ENCODE assay signal across 8 cellular contexts in the genomic region with DNA sequence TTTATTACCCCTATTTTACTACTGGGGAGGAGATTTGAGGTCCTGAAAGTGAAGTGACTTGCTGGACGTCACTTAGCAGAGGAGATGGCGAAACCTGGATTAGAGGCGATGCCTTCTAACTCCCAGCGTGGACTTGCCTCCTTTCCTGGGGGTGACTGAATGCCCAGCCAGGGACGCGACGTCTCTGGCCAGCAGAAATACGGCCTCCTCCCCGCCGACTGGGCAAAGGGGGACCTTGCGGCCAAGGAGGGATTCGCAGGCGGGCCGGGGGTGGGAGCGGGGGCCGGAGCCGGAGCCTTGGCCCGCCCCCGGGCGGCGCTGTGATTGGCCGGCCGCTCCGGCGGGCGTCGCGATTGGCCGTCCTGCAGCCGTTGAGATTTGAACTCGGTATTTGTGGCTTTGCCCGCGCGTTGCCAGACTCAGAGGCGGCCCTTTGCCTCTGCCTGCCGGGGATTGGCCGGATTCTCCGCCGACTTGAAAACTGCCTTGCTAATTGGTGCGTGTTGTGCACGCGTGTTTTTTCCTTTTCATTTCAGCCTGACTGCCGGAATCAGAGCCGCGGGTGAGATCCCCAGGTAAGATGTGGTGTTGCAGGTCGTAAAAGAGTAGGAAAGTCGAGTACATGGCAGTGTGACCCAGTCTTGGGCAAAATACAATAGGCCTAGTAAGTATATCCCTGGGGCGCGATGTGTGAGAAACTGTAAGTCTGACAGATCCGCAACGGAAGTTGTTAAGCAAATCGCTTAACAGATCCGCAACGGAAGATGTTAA. TPM values are rescaled to one million over a fixed set of nuclear protein-coding genes. Genes with fewer than 3 reads are reported as not detected.
DNase-seq lines count a peak whose midpoint lies in the region; TF ChIP-seq lines count a peak whose summit lies in the region.

A gene with protein sequence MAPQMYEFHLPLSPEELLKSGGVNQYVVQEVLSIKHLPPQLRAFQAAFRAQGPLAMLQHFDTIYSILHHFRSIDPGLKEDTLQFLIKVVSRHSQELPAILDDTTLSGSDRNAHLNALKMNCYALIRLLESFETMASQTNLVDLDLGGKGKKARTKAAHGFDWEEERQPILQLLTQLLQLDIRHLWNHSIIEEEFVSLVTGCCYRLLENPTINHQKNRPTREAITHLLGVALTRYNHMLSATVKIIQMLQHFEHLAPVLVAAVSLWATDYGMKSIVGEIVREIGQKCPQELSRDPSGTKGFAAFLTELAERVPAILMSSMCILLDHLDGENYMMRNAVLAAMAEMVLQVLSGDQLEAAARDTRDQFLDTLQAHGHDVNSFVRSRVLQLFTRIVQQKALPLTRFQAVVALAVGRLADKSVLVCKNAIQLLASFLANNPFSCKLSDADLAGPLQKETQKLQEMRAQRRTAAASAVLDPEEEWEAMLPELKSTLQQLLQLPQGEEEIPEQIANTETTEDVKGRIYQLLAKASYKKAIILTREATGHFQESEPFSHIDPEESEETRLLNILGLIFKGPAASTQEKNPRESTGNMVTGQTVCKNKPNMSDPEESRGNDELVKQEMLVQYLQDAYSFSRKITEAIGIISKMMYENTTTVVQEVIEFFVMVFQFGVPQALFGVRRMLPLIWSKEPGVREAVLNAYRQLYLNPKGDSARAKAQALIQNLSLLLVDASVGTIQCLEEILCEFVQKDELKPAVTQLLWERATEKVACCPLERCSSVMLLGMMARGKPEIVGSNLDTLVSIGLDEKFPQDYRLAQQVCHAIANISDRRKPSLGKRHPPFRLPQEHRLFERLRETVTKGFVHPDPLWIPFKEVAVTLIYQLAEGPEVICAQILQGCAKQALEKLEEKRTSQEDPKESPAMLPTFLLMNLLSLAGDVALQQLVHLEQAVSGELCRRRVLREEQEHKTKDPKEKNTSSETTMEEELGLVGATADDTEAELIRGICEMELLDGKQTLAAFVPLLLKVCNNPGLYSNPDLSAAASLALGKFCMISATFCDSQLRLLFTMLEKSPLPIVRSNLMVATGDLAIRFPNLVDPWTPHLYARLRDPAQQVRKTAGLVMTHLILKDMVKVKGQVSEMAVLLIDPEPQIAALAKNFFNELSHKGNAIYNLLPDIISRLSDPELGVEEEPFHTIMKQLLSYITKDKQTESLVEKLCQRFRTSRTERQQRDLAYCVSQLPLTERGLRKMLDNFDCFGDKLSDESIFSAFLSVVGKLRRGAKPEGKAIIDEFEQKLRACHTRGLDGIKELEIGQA (N-terminal part only) (plus strand): TSS at position 523 of the 771 bp plus-strand sequence. CDS start 997 bp downstream, outside the sequence.

- H2BK12ac ChIP-seq in H9 (ENCODE audit: insufficient read length, low read depth, low read length): peak within 1 kb of the TSS; percentile 40

- H2AK5ac ChIP-seq in H9 (ENCODE audit: insufficient read length, low read length): no peak within 1 kb of the TSS

- H3K4me1 ChIP-seq in H9 (ENCODE audit: insufficient read depth, low read length) (0 out of 2 replicates have a peak, but pooled peaks cover 2% of the 10 kb centered on the region), stomach smooth muscle (ENCODE audit: control insufficient read depth, insufficient read depth, low read length) (peaks cover 12% of the 10 kb centered on the region)

- H3K36me3 Mint-ChIP-seq in H9 (ENCODE audit: insufficient read depth in 1 of 3, low read depth in 3 of 3) (peaks cover 23 to 45% (median 42%) of the 10 kb centered on the region in 3 experiments), neural crest cell (ENCODE audit: low read depth) (peaks cover 7% of the 10 kb centered on the region)

- H3K27ac ChIP-seq in H9 (ENCODE audit: insufficient read length, low read depth, low read length) (peak within 1 kb of the TSS; percentile 96), stomach smooth muscle (ENCODE audit: low read length) (peak within 1 kb of the TSS; percentile 98)

- H2BK20ac ChIP-seq in H9 (ENCODE audit: low read depth, low read length, poor library complexity, severe bottlenecking): no peak within 1 kb of the TSS

- no peak within 1 kb of the TSS for H4K91ac ChIP-seq in H9 (ENCODE audit: insufficient read length, low read depth, low read length)

- H4K5ac ChIP-seq in H9 (ENCODE audit: insufficient read length, low read depth, low read length): peak within 1 kb of the TSS; percentile 96

- no peaks in the 10 kb centered on the region for H3K27me3 Mint-ChIP-seq in H9 (ENCODE audit: low read depth)
- no peaks in the 10 kb centered on the region for H3K27me3 Mint-ChIP-seq in neural crest cell (ENCODE audit: low read depth)

- no peaks in the 10 kb centered on the region for H3K9me3 Mint-ChIP-seq in H9
- H3K9me3 Mint-ChIP-seq in neural crest cell: no peaks in the 10 kb centered on the region

- H3K27me3 ChIP-seq in H9 (ENCODE audit: insufficient read depth, low read length) (no peaks in the 10 kb centered on the region), MG63 (no peaks in the 10 kb centered on the region), stomach smooth muscle (ENCODE audit: control insufficient read depth in 1 of 2, insufficient read depth in 2 of 2, low read length in 2 of 2) (no peaks in the 10 kb centered on the region)

- no CpG with 5 or more reads among the region's 54 CpGs for WGBS in H9 (ENCODE audit: extremely low coverage, insufficient read length, low lambda C conversion rate)

- H4K8ac ChIP-seq in H9 (replicated peaks; ENCODE audit: insufficient read length, low read depth, low read length): no peak within 1 kb of the TSS

- no peaks in the 10 kb centered on the region for H4K20me1 ChIP-seq in H9 (ENCODE audit: control insufficient read depth, insufficient read depth, insufficient read length)

- peak within 1 kb of the TSS; percentile 96 for H3K18ac ChIP-seq in H9 (ENCODE audit: insufficient read length, low read depth, low read length)

- H3K4me2 ChIP-seq in H9 (ENCODE audit: insufficient read depth, insufficient read length, low read length): peak within 1 kb of the TSS; percentile 100

- H3K4me3 Mint-ChIP-seq in H9 (peak within 1 kb of the TSS; percentile 91 to 97), neural crest cell (peak within 1 kb of the TSS; percentile 97)

- H3T11ph ChIP-seq in H9 (ENCODE audit: low read length): peak within 1 kb of the TSS; percentile 46

- H3K23ac ChIP-seq in H9 (ENCODE audit: insufficient read length, low read depth, low read length): no peak within 1 kb of the TSS

- H3K4me1 Mint-ChIP-seq in H9 (peaks cover 20 to 23% of the 10 kb centered on the region in 2 experiments), neural crest cell (peaks cover 33% of the 10 kb centered on the region)

- H2AFZ ChIP-seq in H9 (ENCODE audit: low read length): peak within 1 kb of the TSS; percentile 74

- H3K27ac Mint-ChIP-seq in H9 (peak within 1 kb of the TSS; percentile 95 to 100 (median 99)), neural crest cell (ENCODE audit: unreplicated experiment) (peak within 1 kb of the TSS; percentile 98)

- H3K56ac ChIP-seq in H9 (ENCODE audit: insufficient read length, low read depth, low read length): peak within 1 kb of the TSS; percentile 75

- peak within 1 kb of the TSS; percentile 93; the same call in 1 of the 2 replicates for H3K14ac ChIP-seq in H9 (ENCODE audit: insufficient read depth, low read length)

- H3K9ac ChIP-seq in H9 (ENCODE audit: extremely low read depth, insufficient read length, low read length) (peak within 1 kb of the TSS; percentile 99), stomach smooth muscle (ENCODE audit: low read length in 2 of 2) (peak within 1 kb of the TSS; percentile 91 to 99)

- H3K79me2 ChIP-seq in H9 (ENCODE audit: insufficient read depth, low read length): peaks cover 4% of the 10 kb centered on the region; the same call in 1 of the 2 replicates

- peaks cover 8% of the 10 kb centered on the region for H3K79me1 ChIP-seq in H9 (ENCODE audit: insufficient read depth, low read depth, low read length, poor library complexity, severe bottlenecking)

- H3K4me3 ChIP-seq in MG63 (peak within 1 kb of the TSS; percentile 75), fibroblast of villous mesenchyme (ENCODE audit: low read depth, low read length) (peak within 1 kb of the TSS; percentile 97), stomach smooth muscle (ENCODE audit: low read length in 2 of 2) (peak within 1 kb of the TSS; percentile 95 to 98)

- TF ChIP-seq CTCF in H9 (conservative IDR thresholded peaks at IDR 0.05) (no peak; the same call in 2 of the 3 replicates), fibroblast of villous mesenchyme (IDR thresholded peaks at IDR 0.05; ENCODE audit: insufficient read depth, low read depth, low read length) (peak; percentile 25), neural crest cell (conservative IDR thresholded peaks at IDR 0.05) (peak; percentile 46)

- no peak within 1 kb of the TSS; the same call in 1 of the 2 replicates for H3K4ac ChIP-seq in H9 (ENCODE audit: low read depth, low read length)

- H3K9me3 ChIP-seq in H9 (ENCODE audit: control insufficient read depth, low read depth, low read length) (no peaks in the 10 kb centered on the region), MG63 (no peaks in the 10 kb centered on the region), stomach smooth muscle (ENCODE audit: control insufficient read depth in 2 of 2, low read length in 2 of 2) (no peaks in the 10 kb centered on the region)

- no peak within 1 kb of the TSS for H2BK120ac ChIP-seq in H9 (ENCODE audit: low read depth, low read length, poor library complexity, severe bottlenecking)

- peaks cover 9% of the 10 kb centered on the region for H3K23me2 ChIP-seq in H9 (ENCODE audit: insufficient read length, low read depth, low read length, poor library complexity, severe bottlenecking)

- peak; percentile 98 for DNase-seq in G401 (ENCODE audit: low spot score)
- peak; percentile 99 for DNase-seq in H9
- peak; percentile 98 for DNase-seq in MG63
- DNase-seq in SHP77 treated with DMSO at 0.1 percent for 48 hours (lab: John Stamatoyannopoulos, UW): peak; percentile 67
- DNase-seq in activated gamma-delta T cell (lab: John Stamatoyannopoulos, UW): peak; percentile 85
- DNase-seq in fibroblast of villous mesenchyme (ENCODE audit: low read depth): peak; percentile 96
- DNase-seq in neural crest cell (ENCODE audit: low read depth, low spot score): peak; percentile 87

- H3K36me3 ChIP-seq in MG63: peaks cover 53% of the 10 kb centered on the region
- peaks cover 0 to 2% of the 10 kb centered on the region in 2 donors for H3K36me3 ChIP-seq in stomach smooth muscle (ENCODE audit: control insufficient read depth in 2 of 2, insufficient read depth in 2 of 2, low read length in 2 of 2)

- peak within 1 kb of the TSS; percentile 96 for H2BK5ac ChIP-seq in H9 (ENCODE audit: insufficient read length, low read length)

- in situ Hi-C loops in G401 (cut with HindIII; ENCODE audit: low sequenced_read_pairs): no loop called here

- no peak within 1 kb of the TSS for H2BK15ac ChIP-seq in H9 (ENCODE audit: low read depth, low read length)

RNA-seq across cellular contexts. Expression of the gene that starts here (rescaled TPM):
- total RNA-seq in G401 (2014; rRNA removed; shearing (Covaris generic)): 86.1 and 102 TPM in 2 replicates
- total RNA-seq in H9 (2021): 105 and 114 TPM in 2 replicates
- 60.2 and 95.9 TPM in 2 replicates for total RNA-seq in MG63 (2014; rRNA removed; shearing (Covaris generic); ENCODE audit: low replicate concordance)
- total RNA-seq in fibroblast of villous mesenchyme: 40.6 and 52.7 TPM in 2 replicates
- 133 TPM in 2 replicates for total RNA-seq in neural crest cell

Comparison
In these comparisons a context has a peak if more than half of its experiments do, and no peak if none do; other contexts are left out.
1. Peak in every context shown above with its lines: DNase-seq, H3K4me3 ChIP-seq and H3K27ac ChIP-seq.